Comparison of ENCODE assay signal across 8 cellular contexts in the genomic region with DNA sequence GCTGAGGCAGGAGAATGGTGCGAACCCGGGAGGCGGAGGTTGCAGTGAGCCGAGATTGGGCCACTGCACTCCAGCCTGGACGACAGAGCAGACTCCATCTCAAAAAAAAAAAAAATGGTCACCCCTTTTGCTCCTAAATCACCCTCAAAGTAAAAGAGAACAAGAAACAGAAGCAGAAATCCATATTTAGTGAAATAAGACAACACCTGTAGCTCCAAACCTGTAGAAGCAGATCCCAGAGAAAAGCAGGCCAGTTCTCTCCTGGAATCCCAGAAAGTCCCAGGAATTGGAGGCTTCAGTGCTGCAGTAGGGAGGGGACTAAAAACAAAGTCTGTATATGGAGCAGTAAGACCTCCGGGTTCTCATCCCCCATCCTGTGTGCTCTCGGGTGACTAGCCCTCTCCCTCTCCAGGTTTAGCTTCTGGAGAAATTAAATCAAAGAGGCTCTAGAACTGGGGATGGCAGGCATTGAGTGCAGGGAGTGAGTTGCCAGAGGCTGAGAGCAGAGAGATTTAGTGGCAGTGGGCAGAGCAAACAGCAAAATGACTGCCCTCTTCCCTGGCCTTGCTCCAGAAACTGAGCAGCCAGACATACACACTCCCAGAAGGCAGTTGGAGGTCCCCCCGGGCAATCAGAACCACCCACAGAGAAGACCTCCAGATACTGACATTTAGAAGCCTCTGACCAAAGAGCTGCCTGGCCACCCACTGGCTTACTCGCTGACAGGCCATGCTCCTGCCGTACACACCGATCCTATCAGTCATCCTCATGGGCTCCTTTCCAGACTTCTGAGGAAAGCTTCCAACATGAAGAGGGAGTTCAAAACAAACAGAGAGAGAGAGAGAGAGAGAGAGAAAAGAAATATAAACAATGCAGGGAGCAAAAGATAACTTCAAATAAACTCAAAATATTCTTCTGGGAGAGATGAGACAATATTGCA.
DNase-seq lines count a peak whose midpoint lies in the region; ATAC-seq, FAIRE-seq and TF ChIP-seq lines count a peak whose summit lies in the region.

No MANE protein-coding gene starts in this region.

- no peak overlapping the region for H3K4me3 ChIP-seq in effector memory CD4-positive, alpha-beta T cell (ENCODE audit: insufficient read depth, low read depth, low read length, poor library complexity, severe bottlenecking)

- peak; percentile 45 for FAIRE-seq in endometrium (lab: Jason Lieb, UNC)

- H3K36me3 ChIP-seq in effector memory CD4-positive, alpha-beta T cell (ENCODE audit: control insufficient read depth, insufficient read depth, low read length), result no peaks in the 10 kb centered on the region

- DNase-seq in AG20443 (ENCODE audit: low spot score) (peak; percentile 79), NCI-H2196 (lab: John Stamatoyannopoulos, UW; ENCODE audit: unreplicated experiment) (peak; percentile 63), NCI-H2107 (lab: John Stamatoyannopoulos, UW) (no peak), T-helper 9 cell (no peak)
- no peak for DNase-seq in effector memory CD4-positive, alpha-beta T cell

- peaks cover 4% of the 10 kb centered on the region for H3K27me3 Mint-ChIP-seq in nephron (ENCODE audit: low read depth)

- peaks cover 3% of the 10 kb centered on the region for H3K9me3 Mint-ChIP-seq in nephron

- H3K4me3 Mint-ChIP-seq in nephron, result peak overlapping the region; percentile 31 to 53 (median 48)

- no peaks in the 10 kb centered on the region for H3K9me3 ChIP-seq in effector memory CD4-positive, alpha-beta T cell (ENCODE audit: control insufficient read depth, low read length)

- peaks cover 19% of the 10 kb centered on the region for H3K36me3 Mint-ChIP-seq in nephron (ENCODE audit: low read depth)

- peaks cover 25% of the 10 kb centered on the region for H3K4me1 Mint-ChIP-seq in nephron

- no peak for ATAC-seq in HG03039 (IDR thresholded peaks at IDR 0.05; ENCODE audit: unreplicated experiment)

- peaks cover 4% of the 10 kb centered on the region for H3K4me1 ChIP-seq in effector memory CD4-positive, alpha-beta T cell (ENCODE audit: control insufficient read depth, insufficient read depth, low read length, poor library complexity, severe bottlenecking)

- no peak for TF ChIP-seq CTCF in nephron (IDR thresholded peaks at IDR 0.05; ENCODE audit: unreplicated experiment in 3 of 3)

- H3K27ac Mint-ChIP-seq in nephron, result peak overlapping the region; percentile 87 to 91 (median 91)

- no peak overlapping the region for H3K27ac ChIP-seq in effector memory CD4-positive, alpha-beta T cell (ENCODE audit: insufficient read depth, low read length, poor library complexity, severe bottlenecking)

- H3K27me3 ChIP-seq in effector memory CD4-positive, alpha-beta T cell (replicated peaks; ENCODE audit: control insufficient read depth, insufficient read depth, low read length, poor library complexity, severe bottlenecking), result no peaks in the 10 kb centered on the region

Comparison
In these comparisons a context has a peak if more than half of its experiments do, and no peak if none do; other contexts are left out.
1. DNase-seq: peak in AG20443 (single experiment) and NCI-H2196 (single experiment); none in NCI-H2107 (single experiment), T-helper 9 cell (single experiment) and effector memory CD4-positive, alpha-beta T cell (0 of 3).